ENCODE assay signal across 8 cellular contexts in genomic region chr9:128371622-128372117, GRCh38. TPM values are rescaled to one million over a fixed set of nuclear protein-coding genes. Genes with fewer than 3 reads are reported as not detected.
DNase-seq lines count a peak whose midpoint lies in the region; FAIRE-seq and TF ChIP-seq lines count a peak whose summit lies in the region.

No MANE protein-coding gene starts in this region.

- peaks cover 5% of the 10 kb centered on the region for H3K36me3 ChIP-seq in adipocyte (ENCODE audit: control insufficient read depth, insufficient read depth, low read length, severe bottlenecking)
- H3K36me3 ChIP-seq in keratinocyte (ENCODE audit: control insufficient read depth in 2 of 2, extremely low read depth in 1 of 2, insufficient read depth in 2 of 2, low read length in 2 of 2), result peaks cover 4% of the 10 kb centered on the region in 2 experiments

- no peaks in the 10 kb centered on the region for H3K9me3 Mint-ChIP-seq in T-helper 1 cell treated with Interleukin-12 subunit alpha and Interleukin-12 subunit beta and Interleukin-4 antibody, amounts not matched to agents 30 μg/mL and 1 μg/mL, for 36 hours

- peak overlapping the region; percentile 90 for H3K4me3 Mint-ChIP-seq in T-helper 1 cell treated with Interleukin-12 subunit alpha and Interleukin-12 subunit beta and Interleukin-4 antibody, amounts not matched to agents 30 μg/mL and 1 μg/mL, for 36 hours

- peaks cover 2% of the 10 kb centered on the region for H3K9me1 ChIP-seq in keratinocyte (ENCODE audit: control insufficient read depth, extremely low read depth, insufficient read depth, low read length)

- peak overlapping the region; percentile 92 for H3K4me2 ChIP-seq in keratinocyte (ENCODE audit: control insufficient read depth, extremely low read depth, insufficient read depth, low read depth, low read length)

- peaks cover 11% of the 10 kb centered on the region for H3K36me3 Mint-ChIP-seq in T-helper 1 cell treated with Interleukin-12 subunit alpha and Interleukin-12 subunit beta and Interleukin-4 antibody, amounts not matched to agents 30 μg/mL and 1 μg/mL, for 36 hours (ENCODE audit: low read depth)

- H3K9me3 ChIP-seq in adipocyte (ENCODE audit: control insufficient read depth, low read length) (no peaks in the 10 kb centered on the region), keratinocyte (ENCODE audit: control insufficient read depth, low read depth, low read length) (no peaks in the 10 kb centered on the region)

- no peak for TF ChIP-seq CTCF in keratinocyte (optimal IDR thresholded peaks at IDR 0.05 in 1 of 3, IDR thresholded peaks at IDR 0.05 in 1 of 3, conservative IDR thresholded peaks at IDR 0.05 in 1 of 3; ENCODE audit: extremely low read depth in 1 of 3, insufficient read depth in 2 of 3, low read length in 3 of 3)

- H3K4me1 ChIP-seq in adipocyte (ENCODE audit: control insufficient read depth, insufficient read depth, low read length) (peaks cover 29% of the 10 kb centered on the region), keratinocyte (ENCODE audit: control insufficient read depth, extremely low read depth, insufficient read depth, low read length) (peaks cover 13% of the 10 kb centered on the region)

- peak overlapping the region; percentile 89 for H2AFZ ChIP-seq in keratinocyte (ENCODE audit: control insufficient read depth, low read length)

- H3K4me3 ChIP-seq in adipocyte (ENCODE audit: low read length) (peak overlapping the region; percentile 94), keratinocyte (ENCODE audit: control insufficient read depth in 2 of 3, extremely low read depth in 1 of 3, insufficient read depth in 2 of 3, low read depth in 1 of 3, low read length in 3 of 3) (peak overlapping the region; percentile 71 to 91 (median 76))

- H3K4me1 Mint-ChIP-seq in T-helper 1 cell treated with Interleukin-12 subunit alpha and Interleukin-12 subunit beta and Interleukin-4 antibody, amounts not matched to agents 30 μg/mL and 1 μg/mL, for 36 hours (ENCODE audit: low read depth), result peaks cover 28% of the 10 kb centered on the region

- no peaks in the 10 kb centered on the region for H3K27me3 Mint-ChIP-seq in T-helper 1 cell treated with Interleukin-12 subunit alpha and Interleukin-12 subunit beta and Interleukin-4 antibody, amounts not matched to agents 30 μg/mL and 1 μg/mL, for 36 hours (ENCODE audit: low read depth)

- dilution Hi-C loops in keratinocyte (cut with MboI; ENCODE audit: extremely low pct_ligation_motif_present, low sequenced_read_pairs), result no loop called here

- H3K9ac ChIP-seq in adipocyte (ENCODE audit: low read length) (peak overlapping the region; percentile 95), keratinocyte (ENCODE audit: control insufficient read depth, extremely low read depth, insufficient read depth, low read length) (peak overlapping the region; percentile 91)

- H3K27ac ChIP-seq in keratinocyte (ENCODE audit: control insufficient read depth, insufficient read depth, low read length) (peak overlapping the region; percentile 63), temporal lobe (ENCODE audit: low read depth, low read length) (peak overlapping the region; percentile 75)

- peak overlapping the region; percentile 94 for H3K27ac Mint-ChIP-seq in T-helper 1 cell treated with Interleukin-12 subunit alpha and Interleukin-12 subunit beta and Interleukin-4 antibody, amounts not matched to agents 30 μg/mL and 1 μg/mL, for 36 hours

- H3K27me3 ChIP-seq in adipocyte (replicated peaks; ENCODE audit: control insufficient read depth, insufficient read depth, low read length) (no peaks in the 10 kb centered on the region), keratinocyte (ENCODE audit: control insufficient read depth, extremely low read depth, insufficient read depth, low read length) (no peaks in the 10 kb centered on the region)

- no peak for FAIRE-seq in keratinocyte (lab: Jason Lieb, UNC)

- H3K79me2 ChIP-seq in keratinocyte (ENCODE audit: control insufficient read depth, insufficient read depth, low read length), result peaks cover 46% of the 10 kb centered on the region

- DNase-seq in T-helper 1 cell (no peak), adipocyte (ENCODE audit: low read depth) (no peak), keratinocyte (ENCODE audit: low read depth, low spot score) (no peak), 8988T (no peak), hypothalamus (lab: John Stamatoyannopoulos, UW) (no peak), OCI-M2 (lab: John Stamatoyannopoulos, UW; ENCODE audit: unreplicated experiment) (no peak)

- H4K20me1 ChIP-seq in keratinocyte (ENCODE audit: control insufficient read depth, extremely low read depth, insufficient read depth, low read length), result no peaks in the 10 kb centered on the region

RNA-seq across cellular contexts. Expression of gene URM1, which starts 0.5 kb away (rescaled TPM):
- 29.1 to 32.4 TPM (median 31.1 TPM) in 3 replicates for polyA plus RNA-seq in keratinocyte
- polyA plus RNA-seq in keratinocyte (2011; ENCODE audit: low read depth), result 16.3 TPM
- 36.1 and 42.7 TPM in 2 replicates for polyA plus RNA-seq in keratinocyte (2011; cell fraction: cytosol; rRNA removed)
- polyA plus RNA-seq in keratinocyte (2011; cell fraction: nucleus; rRNA removed), result 26.5 and 29.4 TPM in 2 replicates
- 32.5 and 33.6 TPM in 2 replicates for polyA plus RNA-seq in keratinocyte (2012; ENCODE audit: low replicate concordance)
- 28.4 to 49.4 TPM (median 35.9 TPM) in 3 replicates for polyA minus RNA-seq in keratinocyte
- 29.2 TPM for polyA minus RNA-seq in keratinocyte (2011; cell fraction: cytosol; rRNA and poly(A)+ RNA removed)
- polyA minus RNA-seq in keratinocyte (2011; cell fraction: nucleus; rRNA and poly(A)+ RNA removed), result 6.3 and 6.9 TPM in 2 replicates
- total RNA-seq in temporal lobe, result 15.2 TPM

RNA-seq across cellular contexts. Expression of gene SLC27A4, which starts 31.3 kb away (rescaled TPM):
- 17.3 to 30.2 TPM (median 21.4 TPM) in 3 replicates for polyA plus RNA-seq in keratinocyte
- polyA plus RNA-seq in keratinocyte (2011; ENCODE audit: low read depth), result 13.3 TPM
- polyA plus RNA-seq in keratinocyte (2011; cell fraction: cytosol; rRNA removed), result 13.4 and 25.3 TPM in 2 replicates
- 44.0 and 48.8 TPM in 2 replicates for polyA plus RNA-seq in keratinocyte (2011; cell fraction: nucleus; rRNA removed)
- 34.4 and 36.0 TPM in 2 replicates for polyA plus RNA-seq in keratinocyte (2012; ENCODE audit: low replicate concordance)
- 31.8 to 73.8 TPM (median 32.6 TPM) in 3 replicates for polyA minus RNA-seq in keratinocyte
- polyA minus RNA-seq in keratinocyte (2011; cell fraction: cytosol; rRNA and poly(A)+ RNA removed), result 48.5 TPM
- 54.5 and 59.6 TPM in 2 replicates for polyA minus RNA-seq in keratinocyte (2011; cell fraction: nucleus; rRNA and poly(A)+ RNA removed)
- 17.0 TPM for total RNA-seq in temporal lobe

RNA-seq across cellular contexts. Expression of gene CERCAM, which starts 49.0 kb away (rescaled TPM):
- polyA plus RNA-seq in keratinocyte, result 15.9 to 39.7 TPM (median 25.9 TPM) in 3 replicates
- 11.3 TPM for polyA plus RNA-seq in keratinocyte (2011; ENCODE audit: low read depth)
- 15.2 and 27.3 TPM in 2 replicates for polyA plus RNA-seq in keratinocyte (2011; cell fraction: cytosol; rRNA removed)
- polyA plus RNA-seq in keratinocyte (2011; cell fraction: nucleus; rRNA removed), result 32.0 and 44.1 TPM in 2 replicates
- 12.0 and 23.8 TPM in 2 replicates for polyA plus RNA-seq in keratinocyte (2012; ENCODE audit: low replicate concordance)
- polyA minus RNA-seq in keratinocyte, result 10.1 to 38.8 TPM (median 35.6 TPM) in 3 replicates
- 57.9 TPM for polyA minus RNA-seq in keratinocyte (2011; cell fraction: cytosol; rRNA and poly(A)+ RNA removed)
- 35.7 and 36.8 TPM in 2 replicates for polyA minus RNA-seq in keratinocyte (2011; cell fraction: nucleus; rRNA and poly(A)+ RNA removed)
- 16.0 TPM for total RNA-seq in temporal lobe

RNA-seq across cellular contexts. Expression of gene COQ4, which starts 49.0 kb away (rescaled TPM):
- 32.6 to 39.8 TPM (median 33.4 TPM) in 3 replicates for polyA plus RNA-seq in keratinocyte
- 9.3 TPM for polyA plus RNA-seq in keratinocyte (2011; ENCODE audit: low read depth)
- 20.0 and 33.2 TPM in 2 replicates for polyA plus RNA-seq in keratinocyte (2011; cell fraction: cytosol; rRNA removed)
- 62.1 and 78.2 TPM in 2 replicates for polyA plus RNA-seq in keratinocyte (2011; cell fraction: nucleus; rRNA removed)
- polyA plus RNA-seq in keratinocyte (2012; ENCODE audit: low replicate concordance), result 30.5 and 33.2 TPM in 2 replicates
- polyA minus RNA-seq in keratinocyte, result 24.2 to 32.6 TPM (median 31.0 TPM) in 3 replicates
- polyA minus RNA-seq in keratinocyte (2011; cell fraction: cytosol; rRNA and poly(A)+ RNA removed), result 33.8 TPM
- 18.9 and 26.2 TPM in 2 replicates for polyA minus RNA-seq in keratinocyte (2011; cell fraction: nucleus; rRNA and poly(A)+ RNA removed)
- 10.3 TPM for total RNA-seq in temporal lobe

RNA-seq across cellular contexts. Expression of gene TRUB2, which starts 49.4 kb away (rescaled TPM):
- 15.5 to 25.8 TPM (median 17.2 TPM) in 3 replicates for polyA plus RNA-seq in keratinocyte
- polyA plus RNA-seq in keratinocyte (2011; ENCODE audit: low read depth), result 12.6 TPM
- polyA plus RNA-seq in keratinocyte (2011; cell fraction: cytosol; rRNA removed), result 12.7 and 14.5 TPM in 2 replicates
- polyA plus RNA-seq in keratinocyte (2011; cell fraction: nucleus; rRNA removed), result 13.6 and 14.5 TPM in 2 replicates
- polyA plus RNA-seq in keratinocyte (2012; ENCODE audit: low replicate concordance), result 17.4 and 26.2 TPM in 2 replicates
- 17.7 to 27.2 TPM (median 22.5 TPM) in 3 replicates for polyA minus RNA-seq in keratinocyte
- polyA minus RNA-seq in keratinocyte (2011; cell fraction: cytosol; rRNA and poly(A)+ RNA removed), result 13.8 TPM
- polyA minus RNA-seq in keratinocyte (2011; cell fraction: nucleus; rRNA and poly(A)+ RNA removed), result 9.0 and 10.5 TPM in 2 replicates
- 14.0 TPM for total RNA-seq in temporal lobe
